ENCODE assay signal across 10 cellular contexts in the genomic region with DNA sequence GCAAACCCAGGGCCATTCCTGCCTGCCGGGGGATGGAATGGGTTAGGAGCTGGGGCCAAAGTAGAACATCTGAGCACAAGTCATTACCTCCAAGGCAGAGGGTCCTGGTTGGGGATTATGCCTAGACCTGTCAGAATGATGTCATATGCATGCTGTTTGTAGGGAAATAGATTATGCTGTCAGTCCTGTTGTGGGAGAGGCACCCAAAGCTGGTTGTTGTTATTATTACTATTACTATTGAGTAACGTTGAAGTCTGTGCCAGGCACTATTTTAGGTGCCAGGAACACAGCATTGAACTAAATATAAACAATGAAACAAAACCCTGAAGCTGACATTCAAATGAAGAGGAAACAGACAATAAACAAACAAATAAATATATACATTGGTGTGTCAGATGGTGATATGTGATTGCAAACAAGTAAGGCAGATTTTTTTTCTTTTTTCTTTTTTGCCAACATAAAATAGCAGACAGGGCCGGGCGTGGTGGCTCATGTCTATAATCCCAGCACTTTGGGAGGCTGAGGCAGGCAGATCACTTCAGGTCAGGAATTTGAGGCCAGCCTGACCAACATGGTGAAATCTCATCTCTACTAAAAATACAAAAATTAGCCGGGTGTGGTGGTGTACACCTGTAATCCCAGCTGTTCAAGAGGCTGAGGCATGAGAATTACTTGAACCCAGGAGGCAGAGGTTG. TPM values are rescaled to one million over a fixed set of nuclear protein-coding genes. Genes with fewer than 3 reads are reported as not detected.
DNase-seq lines count a peak whose midpoint lies in the region; ATAC-seq and TF ChIP-seq lines count a peak whose summit lies in the region.
"Had no signal": no experiment of that assay in that cellular context is flagged by ENCODE, and none has a peak within 500 bp of the region (broad histone marks: within the 10 kb centered on the region; RNA-seq: fewer than 3 reads in every experiment).

No MANE protein-coding gene starts in this region.

- no peaks in the 10 kb centered on the region for H3K9me3 ChIP-seq in heart right ventricle
- H3K9me3 ChIP-seq in adipocyte (ENCODE audit: control insufficient read depth, low read length): no peaks in the 10 kb centered on the region
- no peaks in the 10 kb centered on the region for H3K9me3 ChIP-seq in mucosa of stomach (ENCODE audit: control insufficient read depth, low read length)
- no peaks in the 10 kb centered on the region for H3K9me3 ChIP-seq in vagina

- TF ChIP-seq POLR2A in vagina (IDR thresholded peaks at IDR 0.05) (no peak), erythroblast (IDR thresholded peaks at IDR 0.05; ENCODE audit: low read length) (no peak)

- TF ChIP-seq CTCF in heart right ventricle (IDR thresholded peaks at IDR 0.05) (no peak), vagina (IDR thresholded peaks at IDR 0.05) (no peak)

- DNase-seq in heart right ventricle (no peak), Right ventricle myocardium superior (no peak), adipocyte (ENCODE audit: low read depth) (peak; percentile 18), vagina (ENCODE audit: extremely low spot score in 2 of 2) (no peak), erythroblast (lab: John Stamatoyannopoulos, UW) (no peak), NCI-H345 treated with DMSO at 0.1 percent for 48 hours (lab: John Stamatoyannopoulos, UW; ENCODE audit: unreplicated experiment) (no peak)
- DNase-seq in stimulated activated CD4-positive, alpha-beta T cell treated with anti-CD3 and anti-CD28 coated beads, Interleukin-4, amount 100 ng/mL, for 4 hours: no peak
- DNase-seq: DMS 273 treated with DMSO at 0.1 percent for 48 hours, NCI-H446 treated with DMSO at 0.1 percent for 48 hours had no signal

- H3K9ac ChIP-seq in adipocyte (ENCODE audit: low read length) (peak overlapping the region; percentile 91), mucosa of stomach (ENCODE audit: low read length) (peak overlapping the region; percentile 86)

- intact Hi-C loops in heart right ventricle (cut with DNase I): loop anchor here in 2 of 10 donors (1.0 to 10.0 kb wide), 2 partner anchors 37 to 103 kb away; a partner anchor contains a TSS
- intact Hi-C loops in Right ventricle myocardium superior (cut with DNase I): loop anchor here (10.0 kb wide), 1 partner anchor 453 kb away; no protein-coding TSS in a partner anchor
- intact Hi-C loops in vagina (cut with DNase I): no loop called here

- H3K4me3 ChIP-seq in heart right ventricle (peak overlapping the region in 6 of 10 donors; percentile 73 to 95 (median 86)), adipocyte (ENCODE audit: low read length) (peak overlapping the region; percentile 85), mucosa of stomach (ENCODE audit: low read length) (no peak overlapping the region), vagina (peak overlapping the region in 1 of 2 donors; percentile 64)

- H3K36me3 ChIP-seq in heart right ventricle (peaks cover 0 to 21% (median 2%) of the 10 kb centered on the region in 9 donors), adipocyte (ENCODE audit: control insufficient read depth, insufficient read depth, low read length, severe bottlenecking) (no peaks in the 10 kb centered on the region), mucosa of stomach (ENCODE audit: control insufficient read depth, insufficient read depth, low read length) (no peaks in the 10 kb centered on the region), vagina (peaks cover 0 to 9% of the 10 kb centered on the region in 2 donors)

- peaks cover 8 to 40% (median 26%) of the 10 kb centered on the region in 9 donors for H3K4me1 ChIP-seq in heart right ventricle
- peaks cover 24% of the 10 kb centered on the region for H3K4me1 ChIP-seq in adipocyte (ENCODE audit: control insufficient read depth, insufficient read depth, low read length)
- peaks cover 20% of the 10 kb centered on the region for H3K4me1 ChIP-seq in mucosa of stomach (ENCODE audit: control insufficient read depth, insufficient read depth, low read length)
- H3K4me1 ChIP-seq in vagina: peaks cover 33% of the 10 kb centered on the region

- ATAC-seq in heart right ventricle: no peak
- ATAC-seq in Right ventricle myocardium superior (ENCODE audit: poor library complexity): no peak

- H3K27me3 ChIP-seq in heart right ventricle (no peaks in the 10 kb centered on the region), adipocyte (replicated peaks; ENCODE audit: control insufficient read depth, insufficient read depth, low read length) (no peaks in the 10 kb centered on the region), mucosa of stomach (ENCODE audit: control insufficient read depth, insufficient read depth, low read length) (no peaks in the 10 kb centered on the region), vagina (no peaks in the 10 kb centered on the region)

- H3K27ac ChIP-seq in heart right ventricle (peak overlapping the region in 5 of 10 donors; percentile 86 to 92 (median 88)), vagina (peak overlapping the region; percentile 95)

- WGBS in heart right ventricle, 2 donors: 80% methylated on average over 5 of the region's 5 CpGs

RNA-seq across cellular contexts. Expression of a gene that starts 2.0 kb away (rescaled TPM):
- total RNA-seq in heart right ventricle (10 to 100 TPM; 23.8 to 41.7 (median 30.8) TPM), Right ventricle myocardium superior (25.1 TPM), vagina (43.5 TPM)
- 10 to 100 TPM; 25.8 to 30.9 TPM for polyA plus RNA-seq in heart right ventricle

RNA-seq across cellular contexts. Expression of a gene that starts 15.2 kb away (rescaled TPM):
- 10 to 100 TPM; 70.4 to 98.8 (median 76.5) TPM for total RNA-seq in heart right ventricle
- polyA plus RNA-seq in heart right ventricle: 100 to 1,000 TPM in 1 of 2 donors, 10 to 100 TPM in 1; 77.5 to 126 TPM
- total RNA-seq in Right ventricle myocardium superior: 71.6 TPM
- total RNA-seq in vagina: 109 TPM

RNA-seq across cellular contexts. Expression of a gene that starts 26.4 kb away (rescaled TPM):
- 10 to 100 TPM in 8 of 10 donors, 1 to 10 TPM in 2; 7.6 to 17.8 (median 13.9) TPM for total RNA-seq in heart right ventricle
- polyA plus RNA-seq in heart right ventricle: 10 to 100 TPM; 15.2 to 16.1 TPM
- 7.9 TPM for total RNA-seq in Right ventricle myocardium superior
- total RNA-seq in vagina: 35.4 TPM

RNA-seq across cellular contexts. Expression of a gene that starts 29.9 kb away (rescaled TPM):
- total RNA-seq in heart right ventricle: 100 to 1,000 TPM; 154 to 186 (median 167) TPM
- polyA plus RNA-seq in heart right ventricle: 100 to 1,000 TPM; 184 to 280 TPM
- 165 TPM for total RNA-seq in Right ventricle myocardium superior
- 91.3 TPM for total RNA-seq in vagina

RNA-seq across cellular contexts. Expression of a gene that starts 37.2 kb away (rescaled TPM):
- total RNA-seq in heart right ventricle (10 to 100 TPM; 40.7 to 70.3 (median 58.4) TPM), Right ventricle myocardium superior (58.5 TPM), vagina (185 TPM)
- polyA plus RNA-seq in heart right ventricle: 100 to 1,000 TPM in 1 of 2 donors, 10 to 100 TPM in 1; 84.0 to 105 TPM
